Comparison of ENCODE assay signal across 19 cellular contexts in the genomic region with DNA sequence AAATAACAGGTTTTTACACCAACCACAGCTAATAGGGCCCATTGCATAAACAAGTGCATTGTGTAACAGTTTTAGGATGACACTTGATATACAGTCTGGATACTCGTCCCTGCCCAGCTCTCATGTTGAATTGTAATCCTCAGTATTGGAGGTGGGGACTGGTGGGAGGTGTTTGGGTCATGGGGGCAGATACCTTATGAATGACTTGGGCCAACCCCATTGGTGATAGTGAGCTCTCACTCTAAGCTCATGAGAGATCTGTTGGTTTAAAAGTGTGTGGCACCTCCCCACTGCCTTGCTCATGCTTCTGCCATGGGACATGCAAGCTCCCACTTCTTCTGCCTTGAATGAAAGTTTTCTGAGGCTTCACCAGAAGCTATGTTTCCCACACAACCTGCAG.
"Had no signal": no experiment of that assay in that cellular context is flagged by ENCODE, and none has a peak within 500 bp of the region (broad histone marks: within the 10 kb centered on the region; RNA-seq: fewer than 3 reads in every experiment).

No MANE protein-coding gene starts in this region.

- H3K27ac Mint-ChIP-seq: activated naive CD4-positive, alpha-beta T cell treated with anti-CD3 and anti-CD28 coated beads for 36 hours; naive B cell; neural progenitor cell; progenitor cell of endocrine pancreas had no signal

- H3K27me3 Mint-ChIP-seq: progenitor cell of endocrine pancreas had no signal

- H3K4me3 Mint-ChIP-seq: activated naive CD4-positive, alpha-beta T cell treated with anti-CD3 and anti-CD28 coated beads for 36 hours; activated T-cell treated with anti-CD3 and anti-CD28 coated beads, Interleukin-2, amount 50 U/mL, for 4 hours; naive B cell; neural progenitor cell had no signal

- ATAC-seq: activated CD4-positive, CD25-positive, alpha-beta regulatory T cell treated with anti-CD3 and anti-CD28 coated beads, Interleukin-2, amount 50 U/mL, for 24 hours; activated T-cell treated with anti-CD3 and anti-CD28 coated beads, Interleukin-2, amount 50 U/mL, for 4 hours; gastrocnemius medialis; left lobe of liver; mucosa of descending colon had no signal

- H3K4me1 Mint-ChIP-seq: naive B cell had no signal

- DNase-seq: activated CD4-positive, alpha-beta T cell treated with anti-CD3 and anti-CD28 coated beads, Interleukin-2, amount 50 U/mL, for 1 hour; activated CD8-positive, alpha-beta memory T cell treated with anti-CD3 and anti-CD28 coated beads, Interleukin-2, amount 50 U/mL, for 4 hours; activated naive CD4-positive, alpha-beta T cell treated with anti-CD3 and anti-CD28 coated beads for 36 hours; activated T-cell treated with anti-CD3 and anti-CD28 coated beads, Interleukin-2, amount 50 U/mL, for 4 hours; aorta; gastrocnemius medialis; head of caudate nucleus; kidney; mucosa of descending colon; naive B cell; small intestine; stimulated activated CD4-positive, alpha-beta T cell treated with anti-CD3 and anti-CD28 coated beads, Interleukin-15, amount 100 ng/mL, for 24 hours; stimulated activated CD4-positive, alpha-beta T cell treated with anti-CD3 and anti-CD28 coated beads, Interleukin-2, amount 100 ng/mL, for 48 hours; testis; upper lobe of left lung had no signal
